ENCODE assay signal across 9 cellular contexts in genomic region chr4:101790521-101791188, GRCh38. TPM values are rescaled to one million over a fixed set of nuclear protein-coding genes. Genes with fewer than 3 reads are reported as not detected.
DNase-seq lines count a peak whose midpoint lies in the region; ATAC-seq and TF ChIP-seq lines count a peak whose summit lies in the region.
"Had no signal": no experiment of that assay in that cellular context is flagged by ENCODE, and none has a peak within 500 bp of the region (broad histone marks: within the 10 kb centered on the region; RNA-seq: fewer than 3 reads in every experiment).

Gene BANK1 (plus strand): TSS chr4:101790730. CDS start chr4:101790881, 151 bp downstream.

- peak; percentile 13 to 28 for DNase-seq in NCI-H524 (lab: John Stamatoyannopoulos, UW)
- no peak for DNase-seq in NCI-H524 treated with DMSO at 0.1 percent for 48 hours (lab: John Stamatoyannopoulos, UW)
- DNase-seq in NCI-H2107 treated with DMSO at 0.1 percent for 48 hours (lab: John Stamatoyannopoulos, UW; ENCODE audit: unreplicated experiment) = peak; percentile 7
- DNase-seq in activated T-cell treated with anti-CD3 and anti-CD28 coated beads, Interleukin-2, amount 50 U/mL, for 1 hour = peak; percentile 30
- peak; percentile 31 for DNase-seq in fibroblast of pulmonary artery (ENCODE audit: low read depth)
- peak; percentile 5 for DNase-seq in myocyte (ENCODE audit: low read depth)
- DNase-seq in type B pancreatic cell (ENCODE audit: extremely low spot score, unreplicated experiment) = peak; percentile 72

- H3K4me3 ChIP-seq in fibroblast of pulmonary artery (replicated peaks; ENCODE audit: low read depth, low read length) = peak within 1 kb of the TSS; percentile 43

- ATAC-seq in HG02870 (IDR thresholded peaks at IDR 0.05; ENCODE audit: unreplicated experiment) = peak; percentile 98

- H3K27ac Mint-ChIP-seq in type B pancreatic cell = peak within 1 kb of the TSS; percentile 23

- H3K4me1 Mint-ChIP-seq in type B pancreatic cell (ENCODE audit: unreplicated experiment) = peaks cover 15% of the 10 kb centered on the region

- H3K9me3 Mint-ChIP-seq in type B pancreatic cell = no peaks in the 10 kb centered on the region

- H3K27me3 Mint-ChIP-seq in type B pancreatic cell = peaks cover 14% of the 10 kb centered on the region

- TF ChIP-seq CTCF in fibroblast of pulmonary artery (IDR thresholded peaks at IDR 0.05; ENCODE audit: low read length, missing control alignments) (no peak), type B pancreatic cell (conservative IDR thresholded peaks at IDR 0.05) (peak; percentile 64)

- H3K36me3 Mint-ChIP-seq in type B pancreatic cell = peaks cover 3% of the 10 kb centered on the region

- H3K4me3 Mint-ChIP-seq in type B pancreatic cell = peak within 1 kb of the TSS; percentile 82

RNA-seq across cellular contexts. Expression of gene BANK1, which starts in this region (rescaled TPM):
- total RNA-seq in myocyte (0.21 and 0.47 TPM in 2 replicates), type B pancreatic cell (ENCODE audit: low replicate concordance) (1.7 and 2.5 TPM in 2 replicates)
- 0.98 TPM for polyA plus RNA-seq in myocyte (2012)
- total RNA-seq: pulmonary artery endothelial cell had no signal

Comparison
In these comparisons a context has a peak if more than half of its experiments do, and no peak if none do; other contexts are left out.
1. Peak in DNase-seq in myocyte; RNA of the gene not detected or under 1 TPM.